In the genomic region with DNA sequence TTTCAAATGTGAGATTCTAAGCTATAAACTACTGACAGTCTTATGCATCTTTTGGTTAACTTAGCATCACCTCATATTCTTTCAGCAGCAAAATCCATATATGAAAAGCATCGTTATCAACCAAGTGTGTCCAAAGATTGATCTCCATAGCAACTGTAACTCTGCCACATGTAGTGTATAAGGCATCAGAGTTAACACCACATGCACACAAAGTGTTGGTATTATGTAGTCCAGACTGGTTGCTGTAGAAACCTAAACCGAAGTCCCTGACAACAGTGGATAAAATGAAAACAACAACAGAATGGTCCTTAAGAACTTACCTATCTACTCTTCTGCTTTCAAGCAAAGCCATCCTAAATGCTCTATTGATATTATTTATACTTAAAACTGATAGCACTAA, we compare ENCODE assay signal across 19 cellular contexts. TPM values are rescaled to one million over a fixed set of nuclear protein-coding genes. Genes with fewer than 3 reads are reported as not detected.
A peak's percentile ranks its signal among the peaks of the same experiment; 100 is the strongest.
DNase-seq lines count a peak whose midpoint lies in the region; ATAC-seq and TF ChIP-seq lines count a peak whose summit lies in the region.
"Had no signal": no experiment of that assay in that cellular context is flagged by ENCODE, and none has a peak within 500 bp of the region (broad histone marks: within the 10 kb centered on the region; RNA-seq: fewer than 3 reads in every experiment).

No MANE protein-coding gene starts in this region.

- no peak overlapping the region for H3K27ac ChIP-seq in testis
- H3K27ac ChIP-seq: colonic mucosa, sigmoid colon, uterus had no signal

- ATAC-seq in central memory CD8-positive, alpha-beta T cell (replicated peaks; ENCODE audit: extremely low read depth, poor library complexity, severe bottlenecking) = peak; percentile 40
- no peak for ATAC-seq in HG02610 (IDR thresholded peaks at IDR 0.05; ENCODE audit: unreplicated experiment)
- ATAC-seq: left colon, mucosa of descending colon had no signal

- H3K27me3 Mint-ChIP-seq in central memory CD8-positive, alpha-beta T cell = no peaks in the 10 kb centered on the region

- no peaks in the 10 kb centered on the region for H3K9me3 ChIP-seq in testis
- H3K9me3 ChIP-seq: Caco-2, colonic mucosa, mucosa of descending colon, sigmoid colon, SK-N-SH, uterus had no signal

- TF ChIP-seq POLR2A in testis (IDR thresholded peaks at IDR 0.05) = no peak

- no peak for TF ChIP-seq CTCF in testis (IDR thresholded peaks at IDR 0.05)

- H3K27ac Mint-ChIP-seq in central memory CD8-positive, alpha-beta T cell (ENCODE audit: low read depth) = no peak overlapping the region

- no peaks in the 10 kb centered on the region for H3K36me3 ChIP-seq in testis (ENCODE audit: low read depth, missing control alignments)
- H3K36me3 ChIP-seq: colonic mucosa, sigmoid colon, uterus had no signal

- no peaks in the 10 kb centered on the region for H3K27me3 ChIP-seq in testis
- H3K27me3 ChIP-seq: colonic mucosa, sigmoid colon, uterus had no signal

- peaks cover 37% of the 10 kb centered on the region for H3K4me1 Mint-ChIP-seq in central memory CD8-positive, alpha-beta T cell

- WGBS in testis, 2 donors = 81 to 83% methylated on average over 2 of the region's 2 CpGs

- no peaks in the 10 kb centered on the region for H3K4me1 ChIP-seq in testis
- H3K4me1 ChIP-seq: Caco-2, uterus had no signal

- H3K4me3 Mint-ChIP-seq in central memory CD8-positive, alpha-beta T cell = no peak overlapping the region

- DNase-seq in NCI-H82 (lab: John Stamatoyannopoulos, UW) (peak; percentile 17), NCI-H82 treated with DMSO at 0.1 percent for 48 hours (lab: John Stamatoyannopoulos, UW; ENCODE audit: unreplicated experiment) (no peak), NCI-H1092 treated with DMSO at 0.1 percent for 48 hours (lab: John Stamatoyannopoulos, UW) (peak; percentile 2), renal cortical epithelial cell (ENCODE audit: low read depth) (peak; percentile 41), testis (no peak)
- DNase-seq in central memory CD8-positive, alpha-beta T cell (ENCODE audit: low spot score in 2 of 2) = no peak
- no peak for DNase-seq in activated CD4-positive, alpha-beta T cell treated with anti-CD3 and anti-CD28 coated beads for 1 hour
- DNase-seq: activated CD4-positive, alpha-beta T cell treated with anti-CD3 and anti-CD28 coated beads for 4 hours; activated CD8-positive, alpha-beta memory T cell treated with anti-CD3 and anti-CD28 coated beads, Interleukin-2, amount 50 U/mL, for 4 hours; activated gamma-delta T cell treated with Interleukin-2 at 50 U/mL for 16 hours; Caco-2; colonic mucosa; left colon; mucosa of descending colon; NCI-H446 treated with DMSO at 0.1 percent for 48 hours; sigmoid colon; SK-N-SH; uterus had no signal

- no peak overlapping the region for H3K4me3 ChIP-seq in testis
- H3K4me3 ChIP-seq: colonic mucosa, mucosa of descending colon, sigmoid colon, uterus had no signal

- intact Hi-C loops in testis (cut with DNase I; ENCODE audit: low total_unique reads) = no loop called here

- peaks cover 3% of the 10 kb centered on the region for H3K36me3 Mint-ChIP-seq in central memory CD8-positive, alpha-beta T cell (ENCODE audit: insufficient read depth)

- no peaks in the 10 kb centered on the region for H3K9me3 Mint-ChIP-seq in central memory CD8-positive, alpha-beta T cell

RNA-seq across cellular contexts. Expression of a gene that starts 39.6 kb away (rescaled TPM):
- 8.9 and 12.2 TPM in 2 replicates for total RNA-seq in renal cortical epithelial cell
- 10 to 100 TPM; 17.0 to 19.4 TPM for total RNA-seq in testis
- polyA plus RNA-seq in testis (ENCODE audit: insufficient read depth, low read depth, low replicate concordance) = 15.1 TPM

Comparison
In these comparisons a context has a peak if more than half of its experiments do, and no peak if none do; other contexts are left out.
1. DNase-seq: peak in NCI-H82 (single experiment), NCI-H1092 treated with DMSO at 0.1 percent for 48 hours (single experiment) and renal cortical epithelial cell (single experiment); none in NCI-H82 treated with DMSO at 0.1 percent for 48 hours (single experiment), central memory CD8-positive, alpha-beta T cell (0 of 2), testis (single experiment) and activated CD4-positive, alpha-beta T cell treated with anti-CD3 and anti-CD28 coated beads for 1 hour (single experiment).